ENCODE assay signal across 11 cellular contexts in genomic region chr17:41973457-41973856, GRCh38. TPM values are rescaled to one million over a fixed set of nuclear protein-coding genes. Genes with fewer than 3 reads are reported as not detected.
A peak's percentile ranks its signal among the peaks of the same experiment; 100 is the strongest.
DNase-seq lines count a peak whose midpoint lies in the region; ATAC-seq and TF ChIP-seq lines count a peak whose summit lies in the region.
"Had no signal": no experiment of that assay in that cellular context is flagged by ENCODE, and none has a peak within 500 bp of the region (broad histone marks: within the 10 kb centered on the region; RNA-seq: fewer than 3 reads in every experiment).

No MANE protein-coding gene starts in this region.

- H4K20me1 ChIP-seq in neural progenitor cell (ENCODE audit: low read depth) = peaks cover 39% of the 10 kb centered on the region

- H3K36me3 Mint-ChIP-seq in neural progenitor cell = peaks cover 28% of the 10 kb centered on the region

- H3K4me3 Mint-ChIP-seq in neural progenitor cell = peak overlapping the region; percentile 12

- ATAC-seq in heart left ventricle = peak in 3 of 4 donors; percentile 3 to 27 (median 23)
- ATAC-seq in Right ventricle myocardium superior (ENCODE audit: poor library complexity) = no peak
- no peak for ATAC-seq in HG03108 (IDR thresholded peaks at IDR 0.05; ENCODE audit: unreplicated experiment)
- no peak for ATAC-seq in GM19351 (IDR thresholded peaks at IDR 0.05; ENCODE audit: unreplicated experiment)

- no peak overlapping the region for H3K27ac Mint-ChIP-seq in neural progenitor cell

- H3K9me3 ChIP-seq in heart left ventricle = no peaks in the 10 kb centered on the region
- H3K9me3 ChIP-seq in esophagus (ENCODE audit: control insufficient read depth in 2 of 2, insufficient read depth in 1 of 2, low read depth in 1 of 2, low read length in 1 of 2) = no peaks in the 10 kb centered on the region
- H3K9me3 ChIP-seq in neural progenitor cell (ENCODE audit: low read depth) = no peaks in the 10 kb centered on the region
- H3K9me3 ChIP-seq: testis had no signal

- H3K27me3 ChIP-seq in heart left ventricle (no peaks in the 10 kb centered on the region), esophagus (ENCODE audit: control insufficient read depth in 1 of 2, insufficient read depth in 2 of 2, low read length in 2 of 2) (no peaks in the 10 kb centered on the region), neural progenitor cell (no peaks in the 10 kb centered on the region)
- H3K27me3 ChIP-seq: testis had no signal

- no peaks in the 10 kb centered on the region for H3K9me3 Mint-ChIP-seq in neural progenitor cell

- TF ChIP-seq CTCF in heart left ventricle (IDR thresholded peaks at IDR 0.05) (no peak), neural progenitor cell (IDR thresholded peaks at IDR 0.05) (no peak)

- intact Hi-C loops in heart left ventricle (cut with DNase I) = no loop called here
- intact Hi-C loops in Right ventricle myocardium superior (cut with DNase I) = no loop called here

- H3K9ac ChIP-seq in neural progenitor cell = no peak overlapping the region

- peaks cover 8% of the 10 kb centered on the region for H3F3A ChIP-seq in neural progenitor cell (ENCODE audit: low read depth)

- peak overlapping the region in 1 of 12 donors; percentile 15 for H3K4me3 ChIP-seq in heart left ventricle
- H3K4me3 ChIP-seq in esophagus (ENCODE audit: low read depth in 1 of 2, low read length in 2 of 2) = no peak overlapping the region
- H3K4me3 ChIP-seq in neural progenitor cell = no peak overlapping the region

- H3K27me3 Mint-ChIP-seq in neural progenitor cell (ENCODE audit: insufficient read depth, low read depth) = peaks cover 2% of the 10 kb centered on the region

- peak in 1 of 5 donors; percentile 43 for DNase-seq in heart left ventricle
- no peak for DNase-seq in Right ventricle myocardium superior
- DNase-seq in neural progenitor cell (ENCODE audit: low spot score) = no peak
- no peak for DNase-seq in DMS53 (lab: John Stamatoyannopoulos, UW)
- no peak for DNase-seq in NCI-H774 (lab: John Stamatoyannopoulos, UW)
- DNase-seq: cerebellar nuclear complex; stimulated activated CD4-positive, alpha-beta T cell treated with anti-CD3 and anti-CD28 coated beads, Interleukin-4, amount 100 ng/mL, for 24 hours; testis had no signal

- WGBS in heart left ventricle, 4 donors = 60 to 71% (median 66%) methylated on average over 12 to 21 of the region's 21 CpGs
- 66 to 67% methylated on average over 21 of the region's 21 CpGs for WGBS in esophagus, 2 donors

- peaks cover 28% of the 10 kb centered on the region for H3K79me2 ChIP-seq in neural progenitor cell (ENCODE audit: low read depth)

- no peak overlapping the region for H2AFZ ChIP-seq in neural progenitor cell (replicated peaks)

- no peaks in the 10 kb centered on the region for H3K4me1 Mint-ChIP-seq in neural progenitor cell

- no peak for TF ChIP-seq POLR2A in heart left ventricle (IDR thresholded peaks at IDR 0.05)

- H3K4me1 ChIP-seq in heart left ventricle (peaks cover 0 to 30% (median 20%) of the 10 kb centered on the region in 12 donors), esophagus (ENCODE audit: control insufficient read depth in 2 of 2, insufficient read depth in 2 of 2, low read length in 1 of 2) (peaks cover 20 to 49% of the 10 kb centered on the region in 2 donors), neural progenitor cell (no peaks in the 10 kb centered on the region)

- peaks cover 0 to 96% (median 79%) of the 10 kb centered on the region in 9 donors for H3K36me3 ChIP-seq in heart left ventricle
- peaks cover 23 to 60% of the 10 kb centered on the region in 2 donors for H3K36me3 ChIP-seq in esophagus (ENCODE audit: control insufficient read depth in 2 of 2, insufficient read depth in 2 of 2, low read length in 1 of 2)
- H3K36me3 ChIP-seq in neural progenitor cell = no peaks in the 10 kb centered on the region

- H3K27ac ChIP-seq in heart left ventricle = peak overlapping the region in 10 of 12 donors; percentile 19 to 63 (median 36)
- peak overlapping the region; percentile 14 to 80 for H3K27ac ChIP-seq in esophagus (ENCODE audit: low read depth in 2 of 2, low read length in 1 of 2)
- no peak overlapping the region for H3K27ac ChIP-seq in neural progenitor cell

- no peak overlapping the region for H3K4me2 ChIP-seq in neural progenitor cell

RNA-seq across cellular contexts. Expression of gene CNP, which starts 6.9 kb away (rescaled TPM):
- total RNA-seq in heart left ventricle (10 to 100 TPM; 23.3 to 49.1 (median 27.5) TPM), Right ventricle myocardium superior (23.0 TPM), neural progenitor cell (ENCODE audit: low replicate concordance) (38.6 and 70.3 TPM in 2 replicates)
- polyA plus RNA-seq in heart left ventricle (10 to 100 TPM; 19.3 to 31.6 TPM), esophagus (10 to 100 TPM; 45.2 to 49.1 TPM)

RNA-seq across cellular contexts. Expression of gene ODAD4, which starts 43.0 kb away (rescaled TPM):
- total RNA-seq in heart left ventricle = under 1 TPM in 8 of 9 donors, not detected in 1; 0.38 to 0.96 (median 0.73) TPM
- 1 to 10 TPM in 1 of 2 donors, under 1 TPM in 1; 0.69 to 1.2 TPM for polyA plus RNA-seq in heart left ventricle
- total RNA-seq in Right ventricle myocardium superior = 0.75 TPM
- under 1 TPM; 0.18 to 0.31 TPM for polyA plus RNA-seq in esophagus
- total RNA-seq in neural progenitor cell (ENCODE audit: low replicate concordance) = 4.1 and 4.6 TPM in 2 replicates

RNA-seq across cellular contexts. Expression of gene DNAJC7, which starts 43.8 kb away (rescaled TPM):
- total RNA-seq in heart left ventricle (10 to 100 TPM; 42.5 to 96.5 (median 70.5) TPM), Right ventricle myocardium superior (81.2 TPM), neural progenitor cell (ENCODE audit: low replicate concordance) (80.7 and 92.5 TPM in 2 replicates)
- polyA plus RNA-seq in heart left ventricle (100 to 1,000 TPM in 1 of 2 donors, 10 to 100 TPM in 1; 83.5 to 103 TPM), esophagus (10 to 100 TPM; 55.4 to 66.4 TPM)

RNA-seq across cellular contexts. Expression of gene NKIRAS2, which starts 46.4 kb away (rescaled TPM):
- total RNA-seq in heart left ventricle (10 to 100 TPM; 50.6 to 78.9 (median 52.8) TPM), Right ventricle myocardium superior (43.8 TPM), neural progenitor cell (ENCODE audit: low replicate concordance) (23.7 and 50.1 TPM in 2 replicates)
- polyA plus RNA-seq in heart left ventricle (10 to 100 TPM; 66.7 to 73.0 TPM), esophagus (10 to 100 TPM; 28.8 to 32.5 TPM)

RNA-seq across cellular contexts. Expression of gene ACLY, which starts 54.7 kb away (rescaled TPM):
- total RNA-seq in heart left ventricle (10 to 100 TPM; 18.2 to 55.5 (median 34.7) TPM), Right ventricle myocardium superior (24.0 TPM), neural progenitor cell (ENCODE audit: low replicate concordance) (221 and 273 TPM in 2 replicates)
- polyA plus RNA-seq in heart left ventricle (10 to 100 TPM in 1 of 2 donors, 1 to 10 TPM in 1; 8.3 to 39.7 TPM), esophagus (10 to 100 TPM; 16.4 to 27.1 TPM)

Comparison
In these comparisons a context has a peak if more than half of its experiments do, and no peak if none do; other contexts are left out.
1. ATAC-seq: peak in heart left ventricle (3 of 4); none in Right ventricle myocardium superior (single experiment), HG03108 (single experiment) and GM19351 (single experiment).